Comparison of ENCODE assay signal across 9 cellular contexts in genomic region chr12:45415393-45415817, GRCh38.
DNase-seq lines count a peak whose midpoint lies in the region; ATAC-seq and TF ChIP-seq lines count a peak whose summit lies in the region.
"Had no signal": no experiment of that assay in that cellular context is flagged by ENCODE, and none has a peak within 500 bp of the region (broad histone marks: within the 10 kb centered on the region; RNA-seq: fewer than 3 reads in every experiment).

No MANE protein-coding gene starts in this region.

- no peaks in the 10 kb centered on the region for H3K9me3 ChIP-seq in vagina

- no peaks in the 10 kb centered on the region for H3K27me3 ChIP-seq in vagina

- no peak overlapping the region for H3K4me3 Mint-ChIP-seq in T-cell

- H3K27ac Mint-ChIP-seq in T-cell = peak overlapping the region in 1 of 2 donors; percentile 6

- CTCF ChIA-PET in T-cell (lab: Charles Lee) = no interaction called here

- POLR2A ChIA-PET in T-cell (lab: Charles Lee) = no interaction called here

- no peaks in the 10 kb centered on the region for H3K4me1 ChIP-seq in vagina

- H3K4me1 Mint-ChIP-seq in T-cell = no peaks in the 10 kb centered on the region

- peaks cover 0 to 37% of the 10 kb centered on the region in 2 donors for H3K36me3 ChIP-seq in vagina

- ATAC-seq in GM21390 (IDR thresholded peaks at IDR 0.05; ENCODE audit: unreplicated experiment) (peak; percentile 93), HG03558 (IDR thresholded peaks at IDR 0.05; ENCODE audit: extremely low read depth, unreplicated experiment) (peak; percentile 96), T-cell (replicated peaks in 1 of 4) (no peak)

- no peaks in the 10 kb centered on the region for H3K27me3 Mint-ChIP-seq in T-cell

- H3K4me3 ChIP-seq in vagina = no peak overlapping the region
- H3K4me3 ChIP-seq: SK-N-MC had no signal

- no peaks in the 10 kb centered on the region for H3K9me3 Mint-ChIP-seq in T-cell

- peaks cover 48% of the 10 kb centered on the region for H3K36me3 Mint-ChIP-seq in T-cell

- no peak for TF ChIP-seq CTCF in vagina (IDR thresholded peaks at IDR 0.05)

- DNase-seq in EL (peak; percentile 100), kidney glomerular epithelial cell (lab: John Stamatoyannopoulos, UW) (peak; percentile 96), vagina (ENCODE audit: extremely low spot score in 2 of 2) (no peak), T-cell (no peak)
- DNase-seq in activated CD8-positive, alpha-beta memory T cell treated with anti-CD3 and anti-CD28 coated beads, Interleukin-2, amount 50 U/mL, for 48 hours = peak; percentile 60
- DNase-seq in central memory CD4-positive, alpha-beta T cell = no peak

- peak overlapping the region; percentile 74 for H3K27ac ChIP-seq in vagina
- H3K27ac ChIP-seq: SK-N-MC had no signal

- TF ChIP-seq POLR2A in vagina (IDR thresholded peaks at IDR 0.05) = no peak

- intact Hi-C loops in vagina (cut with DNase I) = no loop called here

Comparison
In these comparisons a context has a peak if more than half of its experiments do, and no peak if none do; other contexts are left out.
1. DNase-seq: peak in EL (single experiment), activated CD8-positive, alpha-beta memory T cell treated with anti-CD3 and anti-CD28 coated beads, Interleukin-2, amount 50 U/mL, for 48 hours (single experiment) and kidney glomerular epithelial cell (single experiment); none in vagina (0 of 2), T-cell (0 of 34) and central memory CD4-positive, alpha-beta T cell (single experiment).
2. ATAC-seq: peak in GM21390 (single experiment) and HG03558 (single experiment); none in T-cell (0 of 4).